Comparison of ENCODE assay signal across 24 cellular contexts in genomic region chr12:7788316-7788689, GRCh38. TPM values are rescaled to one million over a fixed set of nuclear protein-coding genes. Genes with fewer than 3 reads are reported as not detected.
"Had no signal": no experiment of that assay in that cellular context is flagged by ENCODE, and none has a peak within 500 bp of the region (broad histone marks: within the 10 kb centered on the region; RNA-seq: fewer than 3 reads in every experiment).

No MANE protein-coding gene starts in this region.

- H2AFZ ChIP-seq: hepatocyte had no signal

- H3K27ac ChIP-seq: colonic mucosa, esophagus squamous epithelium, hepatocyte, lower lobe of right lung, prostate gland, skin epidermis, tibial nerve had no signal

- H3K27me3 ChIP-seq: colonic mucosa, tibial nerve had no signal

- H3K9me3 ChIP-seq: colonic mucosa, esophagus squamous epithelium, lower lobe of right lung, prostate gland, SK-N-SH, tibial nerve had no signal

- H3K4me1 ChIP-seq: colonic mucosa, lower lobe of right lung, prostate gland had no signal

- H3K4me3 ChIP-seq: colonic mucosa, esophagus squamous epithelium, hepatocyte, lower lobe of right lung, prostate gland, skin epidermis, tibial nerve had no signal

- H3K79me2 ChIP-seq: hepatocyte had no signal

- ATAC-seq: left colon; naive thymus-derived CD4-positive, alpha-beta T cell; right cardiac atrium; T-cell had no signal

- H3K9ac ChIP-seq: SK-N-SH had no signal

- DNase-seq: activated CD4-positive, alpha-beta T cell treated with anti-CD3 and anti-CD28 coated beads for 1 hour; activated CD4-positive, alpha-beta T cell treated with anti-CD3 and anti-CD28 coated beads, Interleukin-2, amount 50 U/mL, for 4 hours; activated naive CD4-positive, alpha-beta T cell treated with anti-CD3 and anti-CD28 coated beads for 36 hours; activated T-cell treated with anti-CD3 and anti-CD28 coated beads for 4 hours; colonic mucosa; esophagus squamous epithelium; left colon; lower lobe of right lung; naive thymus-derived CD4-positive, alpha-beta T cell; right cardiac atrium; SK-N-SH; stimulated activated CD4-positive, alpha-beta T cell treated with anti-CD3 and anti-CD28 coated beads, Interleukin-4, amount 100 ng/mL, for 24 hours; stimulated activated naive CD4-positive, alpha-beta T cell; substantia nigra; T-cell; T-helper 9 cell had no signal

- H3K36me3 ChIP-seq: colonic mucosa, esophagus squamous epithelium, lower lobe of right lung, prostate gland, tibial nerve had no signal

- H3K4me2 ChIP-seq: hepatocyte, SK-N-SH had no signal

RNA-seq across cellular contexts. Expression of gene NANOG, which starts 0.9 kb away (rescaled TPM):
- total RNA-seq: activated naive CD4-positive, alpha-beta T cell treated with anti-CD3 and anti-CD28 coated beads for 36 hours; cardiac septum; fibroblast of villous mesenchyme; lower lobe of right lung; right cardiac atrium had no signal
- polyA plus RNA-seq: adipose tissue; naive thymus-derived CD4-positive, alpha-beta T cell; right cardiac atrium; SK-N-SH had no signal

RNA-seq across cellular contexts. Expression of gene NANOGNB, which starts 23.3 kb away (rescaled TPM):
- total RNA-seq: activated naive CD4-positive, alpha-beta T cell treated with anti-CD3 and anti-CD28 coated beads for 36 hours; cardiac septum; colonic mucosa; esophagus squamous epithelium; fibroblast of villous mesenchyme; glomerular endothelial cell; hepatocyte; left colon; lower lobe of right lung; naive thymus-derived CD4-positive, alpha-beta T cell; prostate gland; right cardiac atrium; T-cell; tibial nerve had no signal
- polyA plus RNA-seq: adipose tissue; hepatocyte; naive thymus-derived CD4-positive, alpha-beta T cell; right cardiac atrium; SK-N-SH had no signal

RNA-seq across cellular contexts. Expression of gene CLEC4C, which starts 41.1 kb away (rescaled TPM):
- total RNA-seq: activated naive CD4-positive, alpha-beta T cell treated with anti-CD3 and anti-CD28 coated beads for 36 hours; cardiac septum; colonic mucosa; esophagus squamous epithelium; fibroblast of villous mesenchyme; glomerular endothelial cell; hepatocyte; left colon; lower lobe of right lung; right cardiac atrium; T-cell; tibial nerve had no signal
- polyA plus RNA-seq: adipose tissue; hepatocyte; naive thymus-derived CD4-positive, alpha-beta T cell; right cardiac atrium; SK-N-SH had no signal
